ENCODE assay signal across 1 cellular context in the genomic region with DNA sequence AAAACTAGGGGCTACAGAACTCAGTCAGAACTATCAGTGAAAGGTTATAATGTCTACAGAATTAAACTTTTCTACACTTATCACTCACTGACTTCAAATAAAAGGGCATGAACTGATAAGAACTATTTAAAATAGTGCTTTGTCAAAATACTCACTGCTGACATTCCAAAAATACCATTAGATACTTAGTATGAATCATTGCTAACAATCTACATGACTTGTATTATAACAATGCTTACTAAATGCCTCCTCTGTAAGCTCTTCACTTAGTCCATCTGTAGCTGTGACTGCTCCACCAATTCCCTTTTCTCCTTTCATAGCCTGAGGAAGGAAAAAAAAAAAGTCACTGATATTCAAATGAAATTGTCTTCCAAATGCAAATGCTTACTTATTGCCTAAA.
A peak's percentile ranks its signal among the peaks of the same experiment; 100 is the strongest.
TF ChIP-seq lines count a peak whose summit lies in the region.

No MANE protein-coding gene starts in this region.

TF ChIP-seq in SK-N-SH, 30 proteins besides CTCF, POLR2A, EP300 and RAD21 (continued from another document):
- TF ChIP-seq, protein P1, sequence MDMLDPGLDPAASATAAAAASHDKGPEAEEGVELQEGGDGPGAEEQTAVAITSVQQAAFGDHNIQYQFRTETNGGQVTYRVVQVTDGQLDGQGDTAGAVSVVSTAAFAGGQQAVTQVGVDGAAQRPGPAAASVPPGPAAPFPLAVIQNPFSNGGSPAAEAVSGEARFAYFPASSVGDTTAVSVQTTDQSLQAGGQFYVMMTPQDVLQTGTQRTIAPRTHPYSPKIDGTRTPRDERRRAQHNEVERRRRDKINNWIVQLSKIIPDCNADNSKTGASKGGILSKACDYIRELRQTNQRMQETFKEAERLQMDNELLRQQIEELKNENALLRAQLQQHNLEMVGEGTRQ (IDR thresholded peaks at IDR 0.05; ENCODE audit: borderline replicate concordance, low read depth, low read length) = no peak
- TF ChIP-seq TCF12 (IDR thresholded peaks at IDR 0.05) (peak; percentile 49), SMC3 (IDR thresholded peaks at IDR 0.05; ENCODE audit: low read depth, low read length) (no peak), RXRA (IDR thresholded peaks at IDR 0.05; ENCODE audit: borderline replicate concordance, low read depth) (peak; percentile 45; the same call in 1 of the 2 replicates), FOSL2 (IDR thresholded peaks at IDR 0.05; ENCODE audit: borderline replicate concordance, low read depth) (peak; percentile 79; the same call in 1 of the 2 replicates), YY1 (IDR thresholded peaks at IDR 0.05; ENCODE audit: low read depth) (no peak), GATA2 (CRISPR knock-in tag; IDR thresholded peaks at IDR 0.05) (no peak), NFIC (IDR thresholded peaks at IDR 0.05; ENCODE audit: borderline replicate concordance) (no peak), RFX5 (IDR thresholded peaks at IDR 0.05; ENCODE audit: low read length) (no peak), FOXJ3 (CRISPR knock-in tag; IDR thresholded peaks at IDR 0.05) (no peak), MXI1 (IDR thresholded peaks at IDR 0.05; ENCODE audit: low read depth, low read length) (no peak), CHD2 (IDR thresholded peaks at IDR 0.05; ENCODE audit: low read length, partially characterized antibody) (no peak), POLR2AphosphoS5 (IDR thresholded peaks at IDR 0.05; ENCODE audit: low read depth, low read length) (0 out of 2 replicates have a peak, but pooled peaks have one; percentile 11), ELF1 (IDR thresholded peaks at IDR 0.05) (no peak), TAF1 (IDR thresholded peaks at IDR 0.05; ENCODE audit: borderline replicate concordance, low read depth, low read length) (no peak)
- TF ChIP-seq, protein P2, sequence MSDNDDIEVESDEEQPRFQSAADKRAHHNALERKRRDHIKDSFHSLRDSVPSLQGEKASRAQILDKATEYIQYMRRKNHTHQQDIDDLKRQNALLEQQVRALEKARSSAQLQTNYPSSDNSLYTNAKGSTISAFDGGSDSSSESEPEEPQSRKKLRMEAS (IDR thresholded peaks at IDR 0.05; ENCODE audit: low read depth) = no peak
- TF ChIP-seq, protein P3, sequence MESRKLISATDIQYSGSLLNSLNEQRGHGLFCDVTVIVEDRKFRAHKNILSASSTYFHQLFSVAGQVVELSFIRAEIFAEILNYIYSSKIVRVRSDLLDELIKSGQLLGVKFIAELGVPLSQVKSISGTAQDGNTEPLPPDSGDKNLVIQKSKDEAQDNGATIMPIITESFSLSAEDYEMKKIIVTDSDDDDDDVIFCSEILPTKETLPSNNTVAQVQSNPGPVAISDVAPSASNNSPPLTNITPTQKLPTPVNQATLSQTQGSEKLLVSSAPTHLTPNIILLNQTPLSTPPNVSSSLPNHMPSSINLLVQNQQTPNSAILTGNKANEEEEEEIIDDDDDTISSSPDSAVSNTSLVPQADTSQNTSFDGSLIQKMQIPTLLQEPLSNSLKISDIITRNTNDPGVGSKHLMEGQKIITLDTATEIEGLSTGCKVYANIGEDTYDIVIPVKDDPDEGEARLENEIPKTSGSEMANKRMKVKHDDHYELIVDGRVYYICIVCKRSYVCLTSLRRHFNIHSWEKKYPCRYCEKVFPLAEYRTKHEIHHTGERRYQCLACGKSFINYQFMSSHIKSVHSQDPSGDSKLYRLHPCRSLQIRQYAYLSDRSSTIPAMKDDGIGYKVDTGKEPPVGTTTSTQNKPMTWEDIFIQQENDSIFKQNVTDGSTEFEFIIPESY (IDR thresholded peaks at IDR 0.05; ENCODE audit: borderline replicate concordance, low read depth) = no peak
- TF ChIP-seq, protein P4, sequence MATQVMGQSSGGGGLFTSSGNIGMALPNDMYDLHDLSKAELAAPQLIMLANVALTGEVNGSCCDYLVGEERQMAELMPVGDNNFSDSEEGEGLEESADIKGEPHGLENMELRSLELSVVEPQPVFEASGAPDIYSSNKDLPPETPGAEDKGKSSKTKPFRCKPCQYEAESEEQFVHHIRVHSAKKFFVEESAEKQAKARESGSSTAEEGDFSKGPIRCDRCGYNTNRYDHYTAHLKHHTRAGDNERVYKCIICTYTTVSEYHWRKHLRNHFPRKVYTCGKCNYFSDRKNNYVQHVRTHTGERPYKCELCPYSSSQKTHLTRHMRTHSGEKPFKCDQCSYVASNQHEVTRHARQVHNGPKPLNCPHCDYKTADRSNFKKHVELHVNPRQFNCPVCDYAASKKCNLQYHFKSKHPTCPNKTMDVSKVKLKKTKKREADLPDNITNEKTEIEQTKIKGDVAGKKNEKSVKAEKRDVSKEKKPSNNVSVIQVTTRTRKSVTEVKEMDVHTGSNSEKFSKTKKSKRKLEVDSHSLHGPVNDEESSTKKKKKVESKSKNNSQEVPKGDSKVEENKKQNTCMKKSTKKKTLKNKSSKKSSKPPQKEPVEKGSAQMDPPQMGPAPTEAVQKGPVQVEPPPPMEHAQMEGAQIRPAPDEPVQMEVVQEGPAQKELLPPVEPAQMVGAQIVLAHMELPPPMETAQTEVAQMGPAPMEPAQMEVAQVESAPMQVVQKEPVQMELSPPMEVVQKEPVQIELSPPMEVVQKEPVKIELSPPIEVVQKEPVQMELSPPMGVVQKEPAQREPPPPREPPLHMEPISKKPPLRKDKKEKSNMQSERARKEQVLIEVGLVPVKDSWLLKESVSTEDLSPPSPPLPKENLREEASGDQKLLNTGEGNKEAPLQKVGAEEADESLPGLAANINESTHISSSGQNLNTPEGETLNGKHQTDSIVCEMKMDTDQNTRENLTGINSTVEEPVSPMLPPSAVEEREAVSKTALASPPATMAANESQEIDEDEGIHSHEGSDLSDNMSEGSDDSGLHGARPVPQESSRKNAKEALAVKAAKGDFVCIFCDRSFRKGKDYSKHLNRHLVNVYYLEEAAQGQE (IDR thresholded peaks at IDR 0.05; ENCODE audit: low read depth, low read length) = no peak
